Comparison of ENCODE assay signal across 9 cellular contexts in the genomic region with DNA sequence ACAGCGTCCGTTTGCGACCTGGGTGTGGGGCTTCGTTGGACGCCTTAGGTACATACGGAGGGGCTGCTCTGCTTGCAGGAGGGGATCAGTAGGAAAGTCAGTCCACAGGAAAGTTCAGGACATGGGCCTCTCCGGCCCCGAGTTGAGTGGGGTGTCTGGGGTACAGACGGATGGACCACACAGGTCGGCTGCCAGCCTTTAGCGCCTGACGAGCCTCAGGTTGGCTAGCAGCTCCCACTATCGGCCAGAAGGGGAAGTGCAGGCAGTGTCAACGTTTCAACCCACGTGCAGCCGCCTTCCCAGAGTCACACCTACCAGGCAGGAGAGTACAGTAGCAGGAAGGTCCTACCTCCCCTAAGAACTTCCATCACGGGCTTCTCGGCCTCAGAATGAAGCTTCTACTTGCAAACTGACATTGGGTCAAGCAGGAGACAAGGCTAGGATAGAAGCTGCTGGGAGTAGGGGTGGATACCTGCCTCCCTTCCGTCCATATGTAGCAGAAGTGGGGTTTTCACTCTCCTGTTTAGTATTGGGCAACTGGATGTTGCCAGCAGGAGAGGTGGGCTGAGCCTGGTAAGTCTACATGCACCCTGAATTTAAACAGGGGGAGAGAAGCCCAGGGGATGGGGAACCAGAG. TPM values are rescaled to one million over a fixed set of nuclear protein-coding genes. Genes with fewer than 3 reads are reported as not detected.
DNase-seq lines count a peak whose midpoint lies in the region; ATAC-seq and TF ChIP-seq lines count a peak whose summit lies in the region.
"Had no signal": no experiment of that assay in that cellular context is flagged by ENCODE, and none has a peak within 500 bp of the region (broad histone marks: within the 10 kb centered on the region; RNA-seq: fewer than 3 reads in every experiment).

No MANE protein-coding gene starts in this region.

- H3K27ac ChIP-seq in HUES48 (ENCODE audit: low read depth, low read length), result no peak overlapping the region
- no peak overlapping the region for H3K27ac ChIP-seq in RWPE1
- H3K27ac ChIP-seq in prostate gland, result no peak overlapping the region
- H3K27ac ChIP-seq: SK-N-MC had no signal

- ATAC-seq in GM19372 (IDR thresholded peaks at IDR 0.05; ENCODE audit: low read depth, unreplicated experiment), result peak; percentile 53

- no peak overlapping the region for H3K4me3 Mint-ChIP-seq in CD14-positive monocyte

- peaks cover 9 to 18% (median 13%) of the 10 kb centered on the region in 3 donors for H3K27me3 Mint-ChIP-seq in CD14-positive monocyte (ENCODE audit: low read depth in 3 of 3)

- peaks cover 8% of the 10 kb centered on the region for H3K4me1 Mint-ChIP-seq in CD14-positive monocyte

- no peaks in the 10 kb centered on the region for H3K36me3 ChIP-seq in HUES48 (ENCODE audit: control insufficient read depth, insufficient read depth, low read length)
- no peaks in the 10 kb centered on the region for H3K36me3 ChIP-seq in prostate gland

- CTCF ChIA-PET in RWPE1 (lab: Yijun Ruan, JAX), result interaction anchor here (0.6 to 2.0 kb wide), 7 partner anchors 108 to 867 kb away, joined by 3 to 9 read pairs (median 3); no protein-coding TSS in a partner anchor

- H3K9me3 Mint-ChIP-seq in CD14-positive monocyte, result peaks cover 0 to 6% (median 2%) of the 10 kb centered on the region in 7 donors

- H3K4me3 ChIP-seq in HUES48 (ENCODE audit: low read depth, low read length), result peak overlapping the region; percentile 42; the same call in 1 of the 2 replicates
- H3K4me3 ChIP-seq in prostate gland, result no peak overlapping the region
- H3K4me3 ChIP-seq: SK-N-MC had no signal

- DNase-seq in CD14-positive monocyte (ENCODE audit: low spot score), result peak; percentile 59
- DNase-seq in RWPE1 (ENCODE audit: low spot score), result peak; percentile 34
- peak; percentile 36 to 53 (median 46) for DNase-seq in activated naive CD4-positive, alpha-beta T cell (lab: John Stamatoyannopoulos, UW)
- peak; percentile 90 for DNase-seq in cardiac septum (ENCODE audit: low spot score)
- DNase-seq in prostate gland (ENCODE audit: low spot score), result peak; percentile 59
- no peak for DNase-seq in OCI-M2 (lab: John Stamatoyannopoulos, UW; ENCODE audit: unreplicated experiment)

- no peak overlapping the region for H3K9ac ChIP-seq in HUES48 (ENCODE audit: low read depth, low read length)

- 9% methylated on average over 18 of the region's 19 CpGs for WGBS in prostate gland

- POLR2A ChIA-PET in RWPE1 (lab: Yijun Ruan, JAX; ENCODE audit: low non-redundant PET), result no interaction called here

- intact Hi-C loops in CD14-positive monocyte (cut with micrococcal nuclease) (no loop called here), cardiac septum (cut with DNase I) (loop anchor here (2.0 kb wide), 1 partner anchor 130 kb away; no protein-coding TSS in a partner anchor), prostate gland (cut with DNase I) (loop anchor here (1.0 kb wide), 1 partner anchor 130 kb away; no protein-coding TSS in a partner anchor)

- no peak for TF ChIP-seq POLR2A in prostate gland (IDR thresholded peaks at IDR 0.05)

- H3K9me3 ChIP-seq in HUES48 (ENCODE audit: control insufficient read depth, insufficient read depth, low read length), result no peaks in the 10 kb centered on the region
- H3K9me3 ChIP-seq in prostate gland, result no peaks in the 10 kb centered on the region

- H3K36me3 Mint-ChIP-seq in CD14-positive monocyte, result peaks cover 0 to 2% of the 10 kb centered on the region in 2 donors

- H3K27me3 ChIP-seq in HUES48 (ENCODE audit: control insufficient read depth, insufficient read depth, low read length), result peaks cover 47% of the 10 kb centered on the region
- H3K27me3 ChIP-seq in prostate gland (replicated peaks; ENCODE audit: insufficient read depth), result no peaks in the 10 kb centered on the region

- H3K4me1 ChIP-seq in HUES48 (ENCODE audit: control insufficient read depth, insufficient read depth, low read length), result peaks cover 8% of the 10 kb centered on the region
- no peaks in the 10 kb centered on the region for H3K4me1 ChIP-seq in prostate gland (replicated peaks)

- TF ChIP-seq CTCF in CD14-positive monocyte (IDR thresholded peaks at IDR 0.05) (peak; percentile 99), RWPE1 (conservative IDR thresholded peaks at IDR 0.05; ENCODE audit: low read depth) (peak; percentile 78), prostate gland (IDR thresholded peaks at IDR 0.05) (peak; percentile 83 to 90 (median 84))

- H3K27ac Mint-ChIP-seq in CD14-positive monocyte, result no peak overlapping the region

RNA-seq across cellular contexts. Expression of gene SCN5A, which starts 1.8 kb away (rescaled TPM):
- not detected for polyA plus RNA-seq in CD14-positive monocyte
- total RNA-seq in cardiac septum (166 TPM), prostate gland (1 to 10 TPM in 1 of 2 donors, under 1 TPM in 1; 0.23 to 1.5 TPM)

Comparison
In these comparisons a context has a peak if more than half of its experiments do, and no peak if none do; other contexts are left out.
1. RNA of gene SCN5A, which starts 1.8 kb away (total RNA-seq): 166 TPM in cardiac septum (single experiment); 0.23 to 1.5 TPM in prostate gland; every median in the first group is over 10 times any median in the second.
2. intact Hi-C loops: an anchor here in cardiac septum (2.0 kb wide) and prostate gland (1.0 kb wide); none called in CD14-positive monocyte.
3. Peak in every context shown above with its lines, with median percentiles within 50 percentile points of each other: CTCF ChIP-seq.